Comparison of ENCODE assay signal across 1 cellular context in genomic region chr16:56547949-56548567, GRCh38.
TF ChIP-seq lines count a peak whose summit lies in the region.

No MANE protein-coding gene starts in this region.

TF ChIP-seq in H1, 55 proteins besides CTCF, POLR2A, EP300 and RAD21:
- TF ChIP-seq BCL11A (IDR thresholded peaks at IDR 0.05; ENCODE audit: low read depth in 2 of 2, low read length in 2 of 2) (no peak), GABPA (IDR thresholded peaks at IDR 0.05; ENCODE audit: borderline replicate concordance, insufficient read depth, low read length) (no peak), TEAD4 (IDR thresholded peaks at IDR 0.05; ENCODE audit: low read depth, low read length) (no peak), SUZ12 (IDR thresholded peaks at IDR 0.05; ENCODE audit: low read length) (no peak), RXRA (IDR thresholded peaks at IDR 0.05; ENCODE audit: insufficient read depth, low read depth, low read length) (no peak)
